ENCODE assay signal across 1 cellular context in the genomic region with DNA sequence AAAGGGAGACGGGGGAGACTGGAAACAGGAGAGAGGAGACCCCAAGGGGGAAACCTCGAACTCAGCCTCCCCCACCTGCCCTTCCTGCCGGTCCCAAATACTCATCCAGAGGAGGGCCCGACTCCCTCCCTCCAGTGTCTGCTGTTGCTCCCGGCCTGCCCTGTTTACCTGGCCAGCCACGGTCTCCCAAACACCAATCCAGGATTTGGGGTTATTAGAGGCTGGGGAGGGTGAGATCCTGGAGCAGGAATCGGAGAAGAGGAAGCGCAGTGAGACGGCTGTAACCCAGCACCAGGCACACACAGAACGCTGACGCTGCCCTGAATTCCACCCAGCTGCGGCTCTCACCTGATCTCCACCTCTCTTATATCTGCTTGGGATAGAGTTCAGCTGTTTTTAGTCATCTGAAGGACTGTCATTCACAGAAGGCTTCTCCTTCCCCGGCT.
TF ChIP-seq lines count a peak whose summit lies in the region.

No MANE protein-coding gene starts in this region.

TF ChIP-seq in HepG2, 621 proteins besides CTCF, POLR2A, EP300 and RAD21 (continued from another document):
- TF ChIP-seq THAP8 (CRISPR knock-in tag; IDR thresholded peaks at IDR 0.05; ENCODE audit: borderline replicate concordance) = no peak
- TF ChIP-seq ZNF543 (CRISPR knock-in tag; IDR thresholded peaks at IDR 0.05) = peak; percentile 16; the same call in 1 of the 2 replicates
- 0 out of 2 replicates have a peak, but pooled peaks have one; percentile 79 for TF ChIP-seq ZNF383 (CRISPR knock-in tag; IDR thresholded peaks at IDR 0.05; ENCODE audit: borderline replicate concordance)
- peak; percentile 28; the same call in 1 of the 2 replicates for TF ChIP-seq ZNF879 (CRISPR knock-in tag; IDR thresholded peaks at IDR 0.05)
- TF ChIP-seq ZNF414 (CRISPR knock-in tag; IDR thresholded peaks at IDR 0.05) = 0 out of 2 replicates have a peak, but pooled peaks have one; percentile 16
- peak; percentile 65; the same call in 1 of the 2 replicates for TF ChIP-seq ZNF605 (CRISPR knock-in tag; IDR thresholded peaks at IDR 0.05)
- TF ChIP-seq, protein P1, sequence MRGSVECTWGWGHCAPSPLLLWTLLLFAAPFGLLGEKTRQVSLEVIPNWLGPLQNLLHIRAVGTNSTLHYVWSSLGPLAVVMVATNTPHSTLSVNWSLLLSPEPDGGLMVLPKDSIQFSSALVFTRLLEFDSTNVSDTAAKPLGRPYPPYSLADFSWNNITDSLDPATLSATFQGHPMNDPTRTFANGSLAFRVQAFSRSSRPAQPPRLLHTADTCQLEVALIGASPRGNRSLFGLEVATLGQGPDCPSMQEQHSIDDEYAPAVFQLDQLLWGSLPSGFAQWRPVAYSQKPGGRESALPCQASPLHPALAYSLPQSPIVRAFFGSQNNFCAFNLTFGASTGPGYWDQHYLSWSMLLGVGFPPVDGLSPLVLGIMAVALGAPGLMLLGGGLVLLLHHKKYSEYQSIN (CRISPR knock-in tag; IDR thresholded peaks at IDR 0.05; ENCODE audit: borderline replicate concordance) = no peak
- TF ChIP-seq LBX2 (CRISPR knock-in tag; IDR thresholded peaks at IDR 0.05; ENCODE audit: borderline replicate concordance) = no peak
- TF ChIP-seq PHF5A (CRISPR knock-in tag; IDR thresholded peaks at IDR 0.05; ENCODE audit: low read depth, unreplicated experiment) = no peak
- 0 out of 2 replicates have a peak, but pooled peaks have one; percentile 34 for TF ChIP-seq ZNF230 (CRISPR knock-in tag; IDR thresholded peaks at IDR 0.05)
- peak; percentile 66; the same call in 1 of the 2 replicates for TF ChIP-seq ZNF816 (CRISPR knock-in tag; IDR thresholded peaks at IDR 0.05; ENCODE audit: borderline replicate concordance)
- TF ChIP-seq ZNF513 (CRISPR knock-in tag; conservative IDR thresholded peaks at IDR 0.05) = no peak
- TF ChIP-seq, protein P2, sequence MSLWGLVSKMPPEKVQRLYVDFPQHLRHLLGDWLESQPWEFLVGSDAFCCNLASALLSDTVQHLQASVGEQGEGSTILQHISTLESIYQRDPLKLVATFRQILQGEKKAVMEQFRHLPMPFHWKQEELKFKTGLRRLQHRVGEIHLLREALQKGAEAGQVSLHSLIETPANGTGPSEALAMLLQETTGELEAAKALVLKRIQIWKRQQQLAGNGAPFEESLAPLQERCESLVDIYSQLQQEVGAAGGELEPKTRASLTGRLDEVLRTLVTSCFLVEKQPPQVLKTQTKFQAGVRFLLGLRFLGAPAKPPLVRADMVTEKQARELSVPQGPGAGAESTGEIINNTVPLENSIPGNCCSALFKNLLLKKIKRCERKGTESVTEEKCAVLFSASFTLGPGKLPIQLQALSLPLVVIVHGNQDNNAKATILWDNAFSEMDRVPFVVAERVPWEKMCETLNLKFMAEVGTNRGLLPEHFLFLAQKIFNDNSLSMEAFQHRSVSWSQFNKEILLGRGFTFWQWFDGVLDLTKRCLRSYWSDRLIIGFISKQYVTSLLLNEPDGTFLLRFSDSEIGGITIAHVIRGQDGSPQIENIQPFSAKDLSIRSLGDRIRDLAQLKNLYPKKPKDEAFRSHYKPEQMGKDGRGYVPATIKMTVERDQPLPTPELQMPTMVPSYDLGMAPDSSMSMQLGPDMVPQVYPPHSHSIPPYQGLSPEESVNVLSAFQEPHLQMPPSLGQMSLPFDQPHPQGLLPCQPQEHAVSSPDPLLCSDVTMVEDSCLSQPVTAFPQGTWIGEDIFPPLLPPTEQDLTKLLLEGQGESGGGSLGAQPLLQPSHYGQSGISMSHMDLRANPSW (CRISPR knock-in tag; IDR thresholded peaks at IDR 0.05; ENCODE audit: borderline replicate concordance) = 0 out of 2 replicates have a peak, but pooled peaks have one; percentile 6
- TF ChIP-seq, protein P3, sequence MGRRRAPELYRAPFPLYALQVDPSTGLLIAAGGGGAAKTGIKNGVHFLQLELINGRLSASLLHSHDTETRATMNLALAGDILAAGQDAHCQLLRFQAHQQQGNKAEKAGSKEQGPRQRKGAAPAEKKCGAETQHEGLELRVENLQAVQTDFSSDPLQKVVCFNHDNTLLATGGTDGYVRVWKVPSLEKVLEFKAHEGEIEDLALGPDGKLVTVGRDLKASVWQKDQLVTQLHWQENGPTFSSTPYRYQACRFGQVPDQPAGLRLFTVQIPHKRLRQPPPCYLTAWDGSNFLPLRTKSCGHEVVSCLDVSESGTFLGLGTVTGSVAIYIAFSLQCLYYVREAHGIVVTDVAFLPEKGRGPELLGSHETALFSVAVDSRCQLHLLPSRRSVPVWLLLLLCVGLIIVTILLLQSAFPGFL (CRISPR knock-in tag; IDR thresholded peaks at IDR 0.05) = no peak
- TF ChIP-seq, protein P4, sequence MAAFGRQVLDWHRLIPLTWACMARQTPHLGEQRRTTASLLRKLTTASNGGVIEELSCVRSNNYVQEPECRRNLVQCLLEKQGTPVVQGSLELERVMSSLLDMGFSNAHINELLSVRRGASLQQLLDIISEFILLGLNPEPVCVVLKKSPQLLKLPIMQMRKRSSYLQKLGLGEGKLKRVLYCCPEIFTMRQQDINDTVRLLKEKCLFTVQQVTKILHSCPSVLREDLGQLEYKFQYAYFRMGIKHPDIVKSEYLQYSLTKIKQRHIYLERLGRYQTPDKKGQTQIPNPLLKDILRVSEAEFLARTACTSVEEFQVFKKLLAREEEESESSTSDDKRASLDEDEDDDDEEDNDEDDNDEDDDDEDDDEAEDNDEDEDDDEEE (CRISPR knock-in tag; IDR thresholded peaks at IDR 0.05) = no peak
